Comparison of ENCODE assay signal across 25 cellular contexts in the genomic region with DNA sequence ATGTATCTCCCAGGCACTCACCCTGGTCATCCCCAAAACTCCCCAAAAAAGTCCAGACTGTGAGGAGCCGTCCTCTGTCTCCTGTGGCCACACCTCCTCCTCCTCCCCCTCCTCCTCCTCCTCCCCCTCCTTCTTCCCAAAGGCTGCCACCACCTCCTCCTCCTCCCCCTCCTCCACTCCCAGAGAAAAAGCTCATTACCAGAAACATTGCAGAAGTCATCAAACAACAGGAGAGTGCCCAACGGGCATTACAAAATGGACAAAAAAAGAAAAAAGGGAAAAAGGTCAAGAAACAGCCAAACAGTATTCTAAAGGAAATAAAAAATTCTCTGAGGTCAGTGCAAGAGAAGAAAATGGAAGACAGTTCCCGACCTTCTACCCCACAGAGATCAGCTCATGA. TPM values are rescaled to one million over a fixed set of nuclear protein-coding genes. Genes with fewer than 3 reads are reported as not detected.
DNase-seq lines count a peak whose midpoint lies in the region; ATAC-seq, FAIRE-seq and TF ChIP-seq lines count a peak whose summit lies in the region.
"Had no signal": no experiment of that assay in that cellular context is flagged by ENCODE, and none has a peak within 500 bp of the region (broad histone marks: within the 10 kb centered on the region; RNA-seq: fewer than 3 reads in every experiment).

No MANE protein-coding gene starts in this region.

- POLR2A ChIA-PET in K562 (lab: Yijun Ruan, JAX), result interaction anchor here (0.6 to 1.6 kb wide), 2 partner anchors 13 to 86 kb away, joined by 4 to 7 read pairs; partner anchors contain the start of gene WASL

- H3K4me1 Mint-ChIP-seq in GM23338, result peaks cover 22% of the 10 kb centered on the region
- H3K4me1 Mint-ChIP-seq in neural progenitor cell, result peaks cover 15% of the 10 kb centered on the region

- H3F3A ChIP-seq in GM23338 (replicated peaks; ENCODE audit: low read depth) (no peaks in the 10 kb centered on the region), neural progenitor cell (ENCODE audit: low read depth) (no peaks in the 10 kb centered on the region)

- no peaks in the 10 kb centered on the region for H3K9me3 Mint-ChIP-seq in GM23338
- peaks cover 2% of the 10 kb centered on the region for H3K9me3 Mint-ChIP-seq in neural progenitor cell
- H3K9me3 Mint-ChIP-seq: CD4-positive, alpha-beta T cell; HFFc6 had no signal

- no peak for FAIRE-seq in K562 (lab: Jason Lieb, UNC)
- FAIRE-seq: A549, D721Med, GM12892, GM18507, HepG2 had no signal

- peaks cover 5% of the 10 kb centered on the region for H3K9me2 ChIP-seq in GM23338 (ENCODE audit: insufficient read depth)

- H3K4me2 ChIP-seq in GM23338 (no peak overlapping the region), K562 (ENCODE audit: insufficient read depth, low read length) (peak overlapping the region; percentile 61), neural progenitor cell (no peak overlapping the region)
- H3K4me2 ChIP-seq: A549 had no signal

- no peak overlapping the region for H3K9ac ChIP-seq in K562 (ENCODE audit: insufficient read depth in 1 of 2, low read depth in 2 of 2, low read length in 2 of 2)
- no peak overlapping the region for H3K9ac ChIP-seq in neural progenitor cell

- H3K36me3 ChIP-seq in heart left ventricle, result peaks cover 0 to 58% (median 12%) of the 10 kb centered on the region in 9 donors
- H3K36me3 ChIP-seq in GM23338 (ENCODE audit: insufficient read depth), result no peaks in the 10 kb centered on the region
- H3K36me3 ChIP-seq in K562 (ENCODE audit: control insufficient read depth, insufficient read depth, low read length), result no peaks in the 10 kb centered on the region
- H3K36me3 ChIP-seq in neural progenitor cell, result no peaks in the 10 kb centered on the region

- no peak for TF ChIP-seq CTCF in heart left ventricle (IDR thresholded peaks at IDR 0.05)
- TF ChIP-seq CTCF in GM23338 (conservative IDR thresholded peaks at IDR 0.05; ENCODE audit: low read depth in 2 of 2), result no peak
- TF ChIP-seq CTCF in K562 (IDR thresholded peaks at IDR 0.05 in 2 of 3, conservative IDR thresholded peaks at IDR 0.05 in 1 of 3; ENCODE audit: insufficient read depth in 2 of 3, low read depth in 1 of 3, low read length in 3 of 3), result no peak
- no peak for TF ChIP-seq CTCF in neural progenitor cell (IDR thresholded peaks at IDR 0.05)

- in situ Hi-C loops in K562 (cut with MboI), result no loop called here

- no peaks in the 10 kb centered on the region for H3K79me2 ChIP-seq in GM23338 (replicated peaks; ENCODE audit: insufficient read depth)
- H3K79me2 ChIP-seq in K562 (ENCODE audit: control insufficient read depth, insufficient read depth, low read length), result no peaks in the 10 kb centered on the region
- H3K79me2 ChIP-seq in neural progenitor cell (ENCODE audit: low read depth), result no peaks in the 10 kb centered on the region

- CTCF ChIA-PET in K562 (lab: Yijun Ruan, JAX; ENCODE audit: low intra/inter-chr PET ratio), result no interaction called here

- no peak for DNase-seq in heart left ventricle
- DNase-seq in cardiac septum (ENCODE audit: low spot score), result no peak
- DNase-seq in GM23338 (ENCODE audit: low spot score), result no peak
- DNase-seq in K562 (ENCODE audit: extremely low read depth in 1 of 4, low spot score in 3 of 4), result no peak
- no peak for DNase-seq in neural progenitor cell (ENCODE audit: low spot score)
- no peak for DNase-seq in HuH-7 (ENCODE audit: low spot score)
- DNase-seq: AML-193; Caco-2; CD4-positive, alpha-beta T cell; DMS79; GDM1; HCEC 1CT; HFFc6 had no signal

- H3K9me1 ChIP-seq in K562 (ENCODE audit: control insufficient read depth, insufficient read depth, low read length), result no peaks in the 10 kb centered on the region

- H4K20me1 ChIP-seq in GM23338 (replicated peaks; ENCODE audit: insufficient read depth) (no peaks in the 10 kb centered on the region), K562 (replicated peaks; ENCODE audit: control insufficient read depth, insufficient read depth, low read length) (no peaks in the 10 kb centered on the region), neural progenitor cell (ENCODE audit: low read depth) (no peaks in the 10 kb centered on the region)

- H3K27ac Mint-ChIP-seq in GM23338 (no peak overlapping the region), neural progenitor cell (no peak overlapping the region)
- H3K27ac Mint-ChIP-seq: CD4-positive, alpha-beta T cell; HFFc6 had no signal

- peaks cover 0 to 15% (median 0%) of the 10 kb centered on the region in 12 donors for H3K4me1 ChIP-seq in heart left ventricle
- H3K4me1 ChIP-seq in GM23338 (ENCODE audit: insufficient read depth), result peaks cover 17% of the 10 kb centered on the region; the same call in 1 of the 2 replicates
- no peaks in the 10 kb centered on the region; a peak in 2 of 5 replicates for H3K4me1 ChIP-seq in K562 (replicated peaks in 1 of 2; ENCODE audit: control insufficient read depth in 2 of 2, insufficient read depth in 2 of 2, low read length in 2 of 2)
- peaks cover 18% of the 10 kb centered on the region for H3K4me1 ChIP-seq in neural progenitor cell
- H3K4me1 ChIP-seq: A549 had no signal

- H3K4me3 Mint-ChIP-seq in GM23338, result no peak overlapping the region
- no peak overlapping the region for H3K4me3 Mint-ChIP-seq in neural progenitor cell
- H3K4me3 Mint-ChIP-seq: CD4-positive, alpha-beta T cell; HFFc6 had no signal

- intact Hi-C loops in heart left ventricle (cut with DNase I) (no loop called here), cardiac septum (cut with DNase I) (no loop called here), K562 (cut with micrococcal nuclease) (no loop called here)

- no peaks in the 10 kb centered on the region for H3K9me3 ChIP-seq in heart left ventricle
- H3K9me3 ChIP-seq in K562 (replicated peaks; ENCODE audit: control insufficient read depth, insufficient read depth, low read depth, low read length), result no peaks in the 10 kb centered on the region
- H3K9me3 ChIP-seq in neural progenitor cell (ENCODE audit: low read depth), result no peaks in the 10 kb centered on the region
- H3K9me3 ChIP-seq: A549, Caco-2 had no signal

- ATAC-seq in heart left ventricle (no peak), GM23338 (peak; percentile 25; the same call in 1 of the 3 replicates), K562 (peak; percentile 34; the same call in 2 of the 3 replicates), HG02610 (IDR thresholded peaks at IDR 0.05; ENCODE audit: unreplicated experiment) (no peak), GM18519 (IDR thresholded peaks at IDR 0.05; ENCODE audit: low FRiP score, unreplicated experiment) (no peak)
- ATAC-seq: A549, HepG2 had no signal

- no TSS peak for BruUV-seq in K562 (replicated peaks; lab: Mats Ljungman, UMichigan)

- H2AFZ ChIP-seq in GM23338 (peak overlapping the region; percentile 78), K562 (ENCODE audit: low read depth, low read length) (peak overlapping the region; percentile 12; the same call in 1 of the 2 replicates), neural progenitor cell (replicated peaks) (peak overlapping the region; percentile 50)

- peak overlapping the region in 11 of 12 donors; percentile 3 to 69 (median 61) for H3K4me3 ChIP-seq in heart left ventricle
- H3K4me3 ChIP-seq in GM23338, result no peak overlapping the region
- no peak overlapping the region for H3K4me3 ChIP-seq in K562
- no peak overlapping the region for H3K4me3 ChIP-seq in neural progenitor cell
- H3K4me3 ChIP-seq: A549 had no signal

- 40 to 51% (median 43%) methylated on average over 3 of the region's 3 CpGs for WGBS in heart left ventricle, 4 donors
- 4% methylated on average over 2 of the region's 3 CpGs for WGBS in K562 (ENCODE audit: insufficient coverage, low coverage, missing lambda C conversion rate)

- H3K27me3 ChIP-seq in heart left ventricle, result no peaks in the 10 kb centered on the region
- H3K27me3 ChIP-seq in GM23338 (ENCODE audit: insufficient read depth), result no peaks in the 10 kb centered on the region
- H3K27me3 ChIP-seq in K562 (ENCODE audit: control insufficient read depth in 2 of 2, insufficient read depth in 2 of 2, low read length in 2 of 2), result peaks cover 12 to 17% of the 10 kb centered on the region in 2 experiments; a peak in 4 of 5 replicates
- no peaks in the 10 kb centered on the region for H3K27me3 ChIP-seq in neural progenitor cell

- H3K27ac ChIP-seq in heart left ventricle (peak overlapping the region in 3 of 12 donors; percentile 32 to 88 (median 54)), GM23338 (ENCODE audit: low read depth) (no peak overlapping the region), K562 (ENCODE audit: extremely low read depth, low read depth, low read length) (no peak overlapping the region), neural progenitor cell (no peak overlapping the region)
- H3K27ac ChIP-seq: 22Rv1, A549, C4-2B had no signal

- TF ChIP-seq POLR2A in heart left ventricle (IDR thresholded peaks at IDR 0.05) (no peak), K562 (conservative IDR thresholded peaks at IDR 0.05) (no peak)

- TF ChIP-seq EP300 in K562 (IDR thresholded peaks at IDR 0.05; ENCODE audit: low read length), result no peak

- peaks cover 6% of the 10 kb centered on the region for H3K27me3 Mint-ChIP-seq in GM23338 (ENCODE audit: insufficient read depth, low read depth, poor library complexity)
- H3K27me3 Mint-ChIP-seq in neural progenitor cell (ENCODE audit: insufficient read depth, low read depth), result no peaks in the 10 kb centered on the region

- H3K36me3 Mint-ChIP-seq in GM23338 (ENCODE audit: low read depth), result no peaks in the 10 kb centered on the region; the same call in 2 of the 3 replicates
- H3K36me3 Mint-ChIP-seq in neural progenitor cell, result no peaks in the 10 kb centered on the region

- TF ChIP-seq RAD21 in K562 (CRISPR knock-in tag; conservative IDR thresholded peaks at IDR 0.05 in 1 of 2, IDR thresholded peaks at IDR 0.05 in 1 of 2), result no peak

RNA-seq across cellular contexts. Expression of gene LMOD2, which starts 7.1 kb away (rescaled TPM):
- 1,000 to 10,000 TPM in 3 of 9 donors, 100 to 1,000 TPM in 6; 348 to 1,479 (median 780) TPM for total RNA-seq in heart left ventricle
- 100 to 1,000 TPM; 202 to 467 TPM for polyA plus RNA-seq in heart left ventricle
- 1,161 TPM for total RNA-seq in cardiac septum
- not detected in 2 replicates for total RNA-seq in GM23338 (2014; rRNA removed; shearing (Covaris generic))
- polyA plus RNA-seq in GM23338 (2016; fragmentation: Nextera tagmentation; extraction: Ambion mirVana), result not detected in 2 replicates
- not detected in 2 replicates for total RNA-seq in K562 (2011; cell fraction: chromatin; rRNA removed; ENCODE audit: low replicate concordance)
- total RNA-seq in K562 (2011; cell fraction: nucleolus; rRNA removed), result not detected in 2 replicates
- not detected in 2 replicates for total RNA-seq in K562 (2011; cell fraction: nucleoplasm; rRNA removed)
- not detected in 2 replicates for total RNA-seq in K562 (2014; rRNA removed)
- total RNA-seq in K562 (2014; rRNA removed; fragmentation: Illumina TruSeq; extraction: Trizol), result not detected in 2 replicates
- not detected in 2 replicates for total RNA-seq in K562 (2015; rRNA removed; fragmentation: Illumina TruSeq; extraction: Trizol)
- 0.13 TPM in 1 of 2 replicates, not detected in the other for total RNA-seq in K562 (2021)
- not detected in 2 replicates for polyA plus RNA-seq in K562 (2011; rRNA removed)
- not detected in 2 replicates for polyA plus RNA-seq in K562 (2011; cell fraction: cytosol; rRNA removed)
- polyA plus RNA-seq in K562 (2011; cell fraction: nucleus; rRNA removed), result not detected in 2 replicates
- polyA plus RNA-seq in K562 (2012), result 0.08 TPM in 2 replicates
- polyA plus RNA-seq in K562 (2014; fragmentation: Illumina TruSeq; extraction: Trizol), result not detected in 2 replicates
- under 1 TPM in 1 of 2 experiments, not detected in 1; 0.04 TPM for polyA plus RNA-seq in K562 (2014; fragmentation: Nextera tagmentation; extraction: Ambion mirVana)
- not detected in 2 replicates for polyA plus RNA-seq in K562 (2014; rRNA removed)
- polyA minus RNA-seq in K562 (2011; rRNA and poly(A)+ RNA removed), result not detected in 2 replicates
- not detected in 2 replicates for polyA minus RNA-seq in K562 (2011; cell fraction: cytosol; rRNA and poly(A)+ RNA removed)
- not detected in 2 replicates for polyA minus RNA-seq in K562 (2011; cell fraction: nucleus; rRNA and poly(A)+ RNA removed)
- not detected in 2 replicates for total RNA-seq in neural progenitor cell (ENCODE audit: low replicate concordance)
- total RNA-seq: Caco-2; CD4-positive, alpha-beta T cell; Daoy; H4; HepG2; HFFc6 had no signal
- polyA plus RNA-seq: A549, BJ, HepG2 had no signal

Comparison
In these comparisons a context has a peak if more than half of its experiments do, and no peak if none do; other contexts are left out.
1. ATAC-seq: peak in GM23338 (single experiment) and K562 (single experiment); none in heart left ventricle (0 of 4), HG02610 (single experiment) and GM18519 (single experiment).
2. H3K4me3 ChIP-seq: peak in heart left ventricle (11 of 12); none in GM23338 (single experiment), K562 (single experiment) and neural progenitor cell (single experiment).
3. H2AFZ ChIP-seq: peak in every context shown above with its lines; median percentile 78 in GM23338; 50 in neural progenitor cell; 12 in K562.
4. RNA of gene LMOD2, which starts 7.1 kb away (total RNA-seq): 1,161 TPM in cardiac septum (single experiment) and 348 to 1,479 TPM in heart left ventricle; not detected in GM23338, 0.13 TPM in K562 and not detected in neural progenitor cell; every median in the first group is over 100 times any median in the second.